ENCODE assay signal across 11 cellular contexts in the genomic region with DNA sequence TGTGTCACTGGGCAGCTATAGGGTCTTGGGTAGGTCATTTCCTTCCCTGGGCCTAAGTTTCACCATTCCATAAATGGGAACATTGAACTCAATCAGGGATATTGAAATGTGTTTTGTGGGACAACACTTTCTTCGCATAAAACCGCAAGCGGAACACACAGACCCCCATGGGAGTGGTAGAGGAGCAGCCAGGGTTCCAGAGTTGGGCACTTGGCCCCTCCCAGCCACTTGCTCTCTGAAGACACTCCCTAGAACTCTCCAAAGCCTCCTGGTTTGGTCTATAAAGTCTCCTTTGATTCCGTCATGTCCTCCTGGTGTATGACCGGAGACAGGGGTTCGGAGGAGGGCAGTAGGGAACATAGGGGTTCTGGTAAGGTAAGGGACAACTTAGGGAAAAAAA.
DNase-seq lines count a peak whose midpoint lies in the region; ATAC-seq and TF ChIP-seq lines count a peak whose summit lies in the region.
"Had no signal": no experiment of that assay in that cellular context is flagged by ENCODE, and none has a peak within 500 bp of the region (broad histone marks: within the 10 kb centered on the region; RNA-seq: fewer than 3 reads in every experiment).

No MANE protein-coding gene starts in this region.

- H3K4me1 ChIP-seq in ACC112 (ENCODE audit: control insufficient read depth, insufficient read depth, low read length, unreplicated experiment): peaks cover 70% of the 10 kb centered on the region

- CTCF ChIA-PET in Calu3 (lab: Charles Lee): interaction anchor here (0.6 to 2.6 kb wide), 4 partner anchors 13 to 77 kb away, joined by 4 to 16 read pairs (median 4); no protein-coding TSS in a partner anchor
- CTCF ChIA-PET in RWPE1 (lab: Yijun Ruan, JAX): interaction anchor here (0.6 to 1.5 kb wide), 3 partner anchors 12 to 393 kb away, joined by 3 to 4 read pairs (median 3); no protein-coding TSS in a partner anchor

- TF ChIP-seq CTCF in Calu3 (IDR thresholded peaks at IDR 0.05; ENCODE audit: unreplicated experiment) (no peak), RWPE1 (conservative IDR thresholded peaks at IDR 0.05; ENCODE audit: low read depth) (no peak), nephron progenitor cell (IDR thresholded peaks at IDR 0.05) (no peak)

- intact Hi-C loops in Calu3 (cut with micrococcal nuclease; ENCODE audit: unreplicated experiment): loop anchor here (5.0 kb wide), 1 partner anchor 91 kb away; no protein-coding TSS in a partner anchor

- H3K4me3 Mint-ChIP-seq in Calu3 (ENCODE audit: low read depth, unreplicated experiment): no peak overlapping the region
- H3K4me3 Mint-ChIP-seq in immature natural killer cell: peak overlapping the region; percentile 76 to 93 (median 88)
- no peak overlapping the region for H3K4me3 Mint-ChIP-seq in nephron progenitor cell

- H3K27ac ChIP-seq in ACC112 (ENCODE audit: low read depth, low read length) (peak overlapping the region; percentile 89), RWPE1 (peak overlapping the region; percentile 88; the same call in 1 of the 2 replicates)
- H3K27ac ChIP-seq: coronary artery had no signal

- H3K27ac Mint-ChIP-seq in Calu3 (ENCODE audit: unreplicated experiment) (peak overlapping the region; percentile 76), immature natural killer cell (peak overlapping the region; percentile 84 to 98 (median 94)), nephron progenitor cell (no peak overlapping the region)

- DNase-seq in Calu3: no peak
- DNase-seq in RWPE1 (ENCODE audit: low spot score): no peak
- no peak for DNase-seq in immature natural killer cell
- no peak for DNase-seq in nephron progenitor cell
- DNase-seq in LoVo (ENCODE audit: low spot score): no peak

- ATAC-seq in GM21515 (IDR thresholded peaks at IDR 0.05; ENCODE audit: unreplicated experiment) (no peak), GM18870 (IDR thresholded peaks at IDR 0.05; ENCODE audit: unreplicated experiment) (no peak)

- no peaks in the 10 kb centered on the region for H3K27me3 Mint-ChIP-seq in Calu3 (ENCODE audit: unreplicated experiment)
- peaks cover 21 to 40% (median 37%) of the 10 kb centered on the region in 3 donors for H3K27me3 Mint-ChIP-seq in immature natural killer cell (ENCODE audit: low read depth in 3 of 3)
- peaks cover 20% of the 10 kb centered on the region for H3K27me3 Mint-ChIP-seq in nephron progenitor cell (ENCODE audit: low read depth, poor library complexity)

- H3K36me3 Mint-ChIP-seq in Calu3 (ENCODE audit: insufficient read depth, unreplicated experiment): peaks cover 41% of the 10 kb centered on the region
- H3K36me3 Mint-ChIP-seq in immature natural killer cell: no peaks in the 10 kb centered on the region
- no peaks in the 10 kb centered on the region for H3K36me3 Mint-ChIP-seq in nephron progenitor cell (ENCODE audit: low read depth)

- H3K36me3 ChIP-seq in ACC112 (ENCODE audit: insufficient read depth, low read length): no peaks in the 10 kb centered on the region
- H3K36me3 ChIP-seq: MG63, stomach had no signal

- BruUV-seq in Calu3 (replicated peaks; lab: Mats Ljungman, UMichigan): no TSS peak

- H3K27me3 ChIP-seq in ACC112 (ENCODE audit: insufficient read depth, low read length): no peaks in the 10 kb centered on the region
- H3K27me3 ChIP-seq: MG63, stomach had no signal

- H3K4me1 Mint-ChIP-seq in Calu3 (ENCODE audit: low read depth, unreplicated experiment) (peaks cover 80% of the 10 kb centered on the region), immature natural killer cell (peaks cover 87 to 89% of the 10 kb centered on the region in 2 donors), nephron progenitor cell (peaks cover 40% of the 10 kb centered on the region)

- no peaks in the 10 kb centered on the region for H3K79me2 ChIP-seq in ACC112 (ENCODE audit: control insufficient read depth, insufficient read depth, low read length, unreplicated experiment)

- no peak overlapping the region for H2AFZ ChIP-seq in ACC112 (ENCODE audit: low read length, unreplicated experiment)

- no peaks in the 10 kb centered on the region for H3K9me3 Mint-ChIP-seq in Calu3 (ENCODE audit: low read depth, unreplicated experiment)
- no peaks in the 10 kb centered on the region for H3K9me3 Mint-ChIP-seq in immature natural killer cell
- no peaks in the 10 kb centered on the region for H3K9me3 Mint-ChIP-seq in nephron progenitor cell

- no peak overlapping the region for H3K4me3 ChIP-seq in ACC112 (ENCODE audit: low read depth, low read length)
- H3K4me3 ChIP-seq: coronary artery, MG63, stomach had no signal

- POLR2A ChIA-PET in RWPE1 (lab: Yijun Ruan, JAX; ENCODE audit: low non-redundant PET): no interaction called here

Comparison
In these comparisons a context has a peak if more than half of its experiments do, and no peak if none do; other contexts are left out.
1. H3K4me3 Mint-ChIP-seq: peak in immature natural killer cell (5 of 5); none in Calu3 (single experiment) and nephron progenitor cell (single experiment).